Comparison of ENCODE assay signal across 1 cellular context in genomic region chr6:42236680-42237473, GRCh38.
A peak's percentile ranks its signal among the peaks of the same experiment; 100 is the strongest.
TF ChIP-seq lines count a peak whose summit lies in the region.

No MANE protein-coding gene starts in this region.

TF ChIP-seq in GM12878, 131 proteins besides CTCF, POLR2A, EP300 and RAD21 (continued from another document):
- TF ChIP-seq ZBTB33 (IDR thresholded peaks at IDR 0.05) (no peak), FOS (IDR thresholded peaks at IDR 0.05; ENCODE audit: borderline replicate concordance, extremely low read depth, insufficient read length) (no peak), PML (IDR thresholded peaks at IDR 0.05; ENCODE audit: low read length) (no peak), PKNOX1 (IDR thresholded peaks at IDR 0.05) (no peak), SIX5 (IDR thresholded peaks at IDR 0.05; ENCODE audit: low read depth, low read length, severe bottlenecking) (no peak), GATAD2B (conservative IDR thresholded peaks at IDR 0.05; ENCODE audit: low read depth) (no peak), MEF2A (IDR thresholded peaks at IDR 0.05; ENCODE audit: insufficient read depth, low read depth, low read length) (0 out of 2 replicates have a peak, but pooled peaks have one; percentile 24), FOXK2 (IDR thresholded peaks at IDR 0.05) (no peak), ELK1 (IDR thresholded peaks at IDR 0.05; ENCODE audit: low read depth, low read length) (no peak), USF1 (IDR thresholded peaks at IDR 0.05; ENCODE audit: borderline replicate concordance, extremely low read length, insufficient read depth, low read depth, low read length) (peak; percentile 56), SIN3A (IDR thresholded peaks at IDR 0.05; ENCODE audit: low read depth, low read length) (no peak), ATF7 (IDR thresholded peaks at IDR 0.05; ENCODE audit: low read depth) (0 out of 2 replicates have a peak, but pooled peaks have one; percentile 18), CHD4 (IDR thresholded peaks at IDR 0.05) (no peak), RUNX3 (IDR thresholded peaks at IDR 0.05; ENCODE audit: low read length) (peak; percentile 77), ZNF592 (IDR thresholded peaks at IDR 0.05) (no peak), NR2F1 (conservative IDR thresholded peaks at IDR 0.05) (0 out of 2 replicates have a peak, but pooled peaks have one; percentile 21), MYC (IDR thresholded peaks at IDR 0.05; ENCODE audit: insufficient read depth, insufficient read length, insufficient replicate concordance, low read length, severe bottlenecking) (no peak), IKZF2 (IDR thresholded peaks at IDR 0.05) (peak in 1 of 2 experiments; percentile 49; a peak in 1 of 4 replicates), STAT1 (conservative IDR thresholded peaks at IDR 0.05) (no peak), EED (IDR thresholded peaks at IDR 0.05; ENCODE audit: low read depth) (0 out of 2 replicates have a peak, but pooled peaks have one; percentile 50), NR2C1 (IDR thresholded peaks at IDR 0.05) (no peak), PRDM15 (CRISPR knock-in tag; IDR thresholded peaks at IDR 0.05) (no peak), MAX (IDR thresholded peaks at IDR 0.05; ENCODE audit: low read depth, low read length) (0 out of 2 replicates have a peak, but pooled peaks have one; percentile 27), SPI1 (IDR thresholded peaks at IDR 0.05; ENCODE audit: borderline replicate concordance, insufficient read depth, low read depth, low read length) (no peak), NFIC (IDR thresholded peaks at IDR 0.05; ENCODE audit: low read depth, low read length) (peak; percentile 58; the same call in 1 of the 2 replicates), KLF5 (IDR thresholded peaks at IDR 0.05; ENCODE audit: partially characterized antibody) (no peak), SMARCA5 (IDR thresholded peaks at IDR 0.05) (0 out of 2 replicates have a peak, but pooled peaks have one; percentile 11), JUNB (IDR thresholded peaks at IDR 0.05) (peak; percentile 61), MTA3 (IDR thresholded peaks at IDR 0.05; ENCODE audit: borderline replicate concordance, low read length) (no peak), CREM (IDR thresholded peaks at IDR 0.05; ENCODE audit: low read depth) (no peak), SUPT20H (IDR thresholded peaks at IDR 0.05; ENCODE audit: borderline replicate concordance, control insufficient read depth, low read depth, low read length) (no peak), DPF2 (IDR thresholded peaks at IDR 0.05) (no peak), BRCA1 (IDR thresholded peaks at IDR 0.05; ENCODE audit: low read depth, low read length) (no peak), MTA2 (IDR thresholded peaks at IDR 0.05; ENCODE audit: low read depth) (no peak), YY1 (IDR thresholded peaks at IDR 0.05; ENCODE audit: low read depth, low read length) (peak; percentile 29; the same call in 1 of the 2 replicates), SUZ12 (IDR thresholded peaks at IDR 0.05; ENCODE audit: unreplicated experiment) (no peak), NFYA (IDR thresholded peaks at IDR 0.05; ENCODE audit: borderline replicate concordance, low read depth, low read length) (no peak), TCF3 (IDR thresholded peaks at IDR 0.05; ENCODE audit: borderline replicate concordance, insufficient read depth, low read depth, low read length) (no peak), HDGF (IDR thresholded peaks at IDR 0.05) (no peak), NFXL1 (IDR thresholded peaks at IDR 0.05; ENCODE audit: borderline replicate concordance) (no peak), SMAD1 (IDR thresholded peaks at IDR 0.05; ENCODE audit: low read depth, partially characterized antibody) (no peak), ZSCAN29 (IDR thresholded peaks at IDR 0.05) (no peak), NKRF (conservative IDR thresholded peaks at IDR 0.05) (no peak), RAD51 (IDR thresholded peaks at IDR 0.05) (peak; percentile 97), ESRRA (IDR thresholded peaks at IDR 0.05; ENCODE audit: low read length) (no peak), BHLHE40 (IDR thresholded peaks at IDR 0.05; ENCODE audit: borderline replicate concordance in 1 of 2, low read depth in 2 of 2, low read length in 1 of 2) (peak; percentile 93 to 95), MEF2B (IDR thresholded peaks at IDR 0.05; ENCODE audit: partially characterized antibody, poor library complexity, severe bottlenecking) (peak; percentile 27)
TF ChIP-seq in GM12878: peak in this region for 23.
